In genomic region chr2:32379352-32379751, GRCh38 we compare ENCODE assay signal across 1 cellular context.
TF ChIP-seq lines count a peak whose summit lies in the region.

No MANE protein-coding gene starts in this region.

TF ChIP-seq in A549, 52 proteins besides CTCF, POLR2A, EP300 and RAD21 (continued from another document):
- TF ChIP-seq ZFP36 (IDR thresholded peaks at IDR 0.05; ENCODE audit: borderline replicate concordance, partially characterized antibody): no peak
TF ChIP-seq in A549: peak in this region for 0.
